Comparison of ENCODE assay signal across 8 cellular contexts in genomic region chr1:53196485-53197271, GRCh38. TPM values are rescaled to one million over a fixed set of nuclear protein-coding genes. Genes with fewer than 3 reads are reported as not detected.
A peak's percentile ranks its signal among the peaks of the same experiment; 100 is the strongest.
DNase-seq lines count a peak whose midpoint lies in the region; ATAC-seq and TF ChIP-seq lines count a peak whose summit lies in the region.

CPT2 (plus strand) TSS chr1:53196824; CDS start chr1:53196944, 120 bp downstream.

- peaks cover 16 to 30% (median 24%) of the 10 kb centered on the region in 4 donors for H3K4me1 ChIP-seq in upper lobe of left lung

- H3K27ac ChIP-seq in upper lobe of left lung, result peak within 1 kb of the TSS; percentile 95 to 99 (median 98)

- TF ChIP-seq POLR2A in upper lobe of left lung (IDR thresholded peaks at IDR 0.05), result peak; percentile 74 to 98 (median 96)

- intact Hi-C loops in left cardiac atrium (cut with DNase I), result no loop called here
- intact Hi-C loops in posterior vena cava (cut with DNase I), result loop anchor here in 1 of 2 donors (10.0 kb wide), 1 partner anchor 272 kb away; the partner anchor contains the start of genes ECHDC2 and SCP2

- H3K4me3 ChIP-seq in upper lobe of left lung, result peak within 1 kb of the TSS; percentile 72 to 94 (median 79)

- H3K9me3 ChIP-seq in T-helper 17 cell (ENCODE audit: control insufficient read depth, low read length, poor library complexity, severe bottlenecking) (peaks cover 3% of the 10 kb centered on the region), upper lobe of left lung (no peaks in the 10 kb centered on the region)

- no peaks in the 10 kb centered on the region for H3K27me3 ChIP-seq in upper lobe of left lung

- peak in 3 of 6 experiments; percentile 7 to 24 (median 15) for TF ChIP-seq CTCF in upper lobe of left lung (IDR thresholded peaks at IDR 0.05)

- peak in 1 of 4 donors; percentile 44 for TF ChIP-seq EP300 in upper lobe of left lung (IDR thresholded peaks at IDR 0.05)

- no peaks in the 10 kb centered on the region for H3K27me3 Mint-ChIP-seq in T-helper 17 cell

- H3K27ac Mint-ChIP-seq in T-helper 17 cell, result peak within 1 kb of the TSS; percentile 98

- peak; percentile 69 to 89 for DNase-seq in NCI-H187 (lab: John Stamatoyannopoulos, UW)
- DNase-seq in T-helper 17 cell, result peak; percentile 75 to 88 (median 84)
- DNase-seq in amniotic stem cell (lab: John Stamatoyannopoulos, UW), result peak; percentile 92
- peak; percentile 97 for DNase-seq in left cardiac atrium
- peak; percentile 99 for DNase-seq in posterior vena cava (ENCODE audit: low spot score)
- DNase-seq in upper lobe of left lung, result peak; percentile 97 to 98

- peaks cover 0 to 10% (median 7%) of the 10 kb centered on the region in 4 donors for H3K36me3 ChIP-seq in upper lobe of left lung

- peaks cover 15% of the 10 kb centered on the region for H3K36me3 Mint-ChIP-seq in T-helper 17 cell (ENCODE audit: low read depth)

- H3K4me1 Mint-ChIP-seq in T-helper 17 cell, result peaks cover 23% of the 10 kb centered on the region

- WGBS in upper lobe of left lung, 2 donors, result 0% methylated on average over 20 to 46 of the region's 57 CpGs

- peak; percentile 99 for ATAC-seq in GM18498 (IDR thresholded peaks at IDR 0.05; ENCODE audit: unreplicated experiment)
- peak; percentile 99 for ATAC-seq in HG02885 (IDR thresholded peaks at IDR 0.05; ENCODE audit: poor library complexity, unreplicated experiment)
- ATAC-seq in T-helper 17 cell, result peak; percentile 96
- ATAC-seq in left cardiac atrium, result peak; percentile 99
- peak; percentile 99 for ATAC-seq in upper lobe of left lung (ENCODE audit: low FRiP score in 2 of 2)

- H3K4me3 Mint-ChIP-seq in T-helper 17 cell, result peak within 1 kb of the TSS; percentile 92

RNA-seq across cellular contexts. Expression of gene CPT2, which starts in this region (rescaled TPM):
- total RNA-seq in T-helper 17 cell, result 1 to 10 TPM; 9.2 to 9.5 TPM
- total RNA-seq in left cardiac atrium, result 10 to 100 TPM; 15.2 to 16.7 TPM
- total RNA-seq in posterior vena cava, result 10 to 100 TPM in 1 of 2 donors, 1 to 10 TPM in 1; 9.6 to 16.6 TPM
- 10 to 100 TPM; 16.8 to 39.2 (median 27.6) TPM for total RNA-seq in upper lobe of left lung

Comparison
In these comparisons a context has a peak if more than half of its experiments do, and no peak if none do; other contexts are left out.
1. Peak in every context shown above with its lines: DNase-seq, ATAC-seq, H3K4me3 ChIP-seq and H3K27ac ChIP-seq.